Comparison of ENCODE assay signal across 32 cellular contexts in genomic region chr2:178644919-178645318, GRCh38.
"Had no signal": no experiment of that assay in that cellular context is flagged by ENCODE, and none has a peak within 500 bp of the region (broad histone marks: within the 10 kb centered on the region; RNA-seq: fewer than 3 reads in every experiment).

No MANE protein-coding gene starts in this region.

- DNase-seq: activated B cell treated with CpG ODN at 0.5 μM for 24 hours; activated CD4-positive, alpha-beta memory T cell treated with anti-CD3 and anti-CD28 coated beads for 36 hours; activated CD4-positive, alpha-beta T cell treated with anti-CD3 and anti-CD28 coated beads for 4 hours; activated CD4-positive, alpha-beta T cell treated with anti-CD3 and anti-CD28 coated beads, Interleukin-2, amount 10 ng/mL, durations not matched to agents 24 days and 14 days; activated CD4-positive, alpha-beta T cell treated with anti-CD3 and anti-CD28 coated beads, Interleukin-2, amount 50 U/mL, for 1 hour; activated CD4-positive, alpha-beta T cell treated with anti-CD3 and anti-CD28 coated beads, Interleukin-2, amount 50 U/mL, for 4 hours; activated CD4-positive, CD25-positive, alpha-beta regulatory T cell treated with anti-CD3 and anti-CD28 coated beads, Interleukin-2, amount 50 U/mL, for 72 hours; activated CD8-positive, alpha-beta memory T cell treated with anti-CD3 and anti-CD28 coated beads, Interleukin-2, amount 50 U/mL, for 4 hours; activated CD8-positive, alpha-beta T cell treated with anti-CD3 and anti-CD28 coated beads for 36 hours; activated effector memory CD4-positive, alpha-beta T cell treated with anti-CD3 and anti-CD28 coated beads, Interleukin-2, amount 50 U/mL, for 16 hours; activated gamma-delta T cell treated with Interleukin-2 at 50 U/mL for 16 hours; activated naive CD4-positive, alpha-beta T cell; activated naive CD4-positive, alpha-beta T cell treated with anti-CD3 and anti-CD28 coated beads for 36 hours; activated naive CD4-positive, alpha-beta T cell treated with anti-CD3 and anti-CD28 coated beads, Interleukin-2, amount 50 U/mL, for 16 hours; activated naive CD8-positive, alpha-beta T cell treated with anti-CD3 and anti-CD28 coated beads for 36 hours; activated T-cell treated with anti-CD3 and anti-CD28 coated beads for 4 hours; activated T-cell treated with anti-CD3 and anti-CD28 coated beads, Interleukin-2, amount 50 U/mL, for 1 hour; activated T-cell treated with anti-CD3 and anti-CD28 coated beads, Interleukin-2, amount 50 U/mL, for 4 hours; activated T-cell treated with anti-CD3 and anti-CD28 coated beads, Interleukin-2, amount 50 U/mL, for 72 hours; adrenal gland; amniotic stem cell; aorta; body of pancreas; brain microvascular endothelial cell; caudate nucleus; cerebellar nuclear complex; T-helper 2 cell; T-helper 9 cell had no signal

- FAIRE-seq: TTC549 had no signal

- H3K36me3 ChIP-seq: adrenal gland, brain microvascular endothelial cell, breast epithelium had no signal

- H3K9me3 ChIP-seq: adrenal gland, body of pancreas, breast epithelium had no signal

- H3K4me1 ChIP-seq: adrenal gland, body of pancreas, breast epithelium had no signal

- H3K27ac ChIP-seq: adrenal gland, body of pancreas, brain microvascular endothelial cell, breast epithelium, VCaP had no signal

- ATAC-seq: activated CD8-positive, alpha-beta T cell treated with anti-CD3 and anti-CD28 coated beads for 36 hours; activated T-cell treated with anti-CD3 and anti-CD28 coated beads, Interleukin-2, amount 50 U/mL, for 4 hours; activated T-cell treated with anti-CD3 and anti-CD28 coated beads, Interleukin-2, amount 50 U/mL, for 72 hours; activated T-helper 17 cell treated with anti-CD3 and anti-CD28 coated beads, Interleukin-2, amount 50 U/mL, for 72 hours; body of pancreas had no signal

- H3K27me3 ChIP-seq: adrenal gland, body of pancreas, brain microvascular endothelial cell, breast epithelium had no signal

- H3K4me3 ChIP-seq: adrenal gland, body of pancreas, breast epithelium had no signal
